Comparison of ENCODE assay signal across 17 cellular contexts in the genomic region with DNA sequence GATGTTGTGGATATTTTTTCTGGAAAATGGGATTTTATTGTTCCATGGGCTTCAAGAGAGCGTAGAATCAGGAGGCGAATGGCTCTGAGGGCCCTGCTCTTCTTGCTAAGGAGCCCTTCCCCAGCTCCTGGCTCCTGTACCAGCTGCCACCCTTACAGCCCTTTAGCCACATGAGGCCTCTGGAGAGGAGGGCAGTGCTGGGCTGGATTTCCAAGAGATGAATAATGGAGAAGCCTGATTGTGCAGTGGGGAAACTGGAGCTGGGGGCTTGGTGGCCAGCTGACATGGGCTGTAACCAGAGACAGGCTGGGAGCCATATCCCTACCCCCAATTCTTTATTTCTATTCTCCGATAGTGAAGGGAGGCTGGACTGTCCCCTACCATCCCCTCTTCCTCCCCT. TPM values are rescaled to one million over a fixed set of nuclear protein-coding genes. Genes with fewer than 3 reads are reported as not detected.
DNase-seq lines count a peak whose midpoint lies in the region; ATAC-seq and TF ChIP-seq lines count a peak whose summit lies in the region.
"Had no signal": no experiment of that assay in that cellular context is flagged by ENCODE, and none has a peak within 500 bp of the region (broad histone marks: within the 10 kb centered on the region; RNA-seq: fewer than 3 reads in every experiment).

No MANE protein-coding gene starts in this region.

- H3K9me3 Mint-ChIP-seq in activated T-helper 17 cell treated with anti-CD3 and anti-CD28 coated beads, Interleukin-2, amount 50 U/mL, for 72 hours: no peaks in the 10 kb centered on the region
- H3K9me3 Mint-ChIP-seq in glutamatergic neuron (ENCODE audit: unreplicated experiment): peaks cover 1% of the 10 kb centered on the region
- H3K9me3 Mint-ChIP-seq: CD4-positive, CD25-positive, alpha-beta regulatory T cell had no signal

- peaks cover 76% of the 10 kb centered on the region for H3K36me3 Mint-ChIP-seq in activated T-helper 17 cell treated with anti-CD3 and anti-CD28 coated beads, Interleukin-2, amount 50 U/mL, for 72 hours (ENCODE audit: low read depth)
- no peaks in the 10 kb centered on the region for H3K36me3 Mint-ChIP-seq in glutamatergic neuron (ENCODE audit: unreplicated experiment)

- H3K27me3 Mint-ChIP-seq in activated T-helper 17 cell treated with anti-CD3 and anti-CD28 coated beads, Interleukin-2, amount 50 U/mL, for 72 hours: no peaks in the 10 kb centered on the region
- H3K27me3 Mint-ChIP-seq in glutamatergic neuron (ENCODE audit: unreplicated experiment): peaks cover 4% of the 10 kb centered on the region
- H3K27me3 Mint-ChIP-seq: CD4-positive, CD25-positive, alpha-beta regulatory T cell had no signal

- TF ChIP-seq POLR2A in esophagus squamous epithelium (IDR thresholded peaks at IDR 0.05): no peak

- no peaks in the 10 kb centered on the region for H3K4me1 Mint-ChIP-seq in activated T-helper 17 cell treated with anti-CD3 and anti-CD28 coated beads, Interleukin-2, amount 50 U/mL, for 72 hours
- H3K4me1 Mint-ChIP-seq in glutamatergic neuron (ENCODE audit: low read depth, unreplicated experiment): peaks cover 7% of the 10 kb centered on the region

- WGBS in heart right ventricle, 2 donors: 92 to 97% methylated on average over 3 of the region's 3 CpGs
- WGBS in esophagus squamous epithelium, 2 donors: 96 to 100% methylated on average over 3 of the region's 3 CpGs

- TF ChIP-seq CTCF in heart right ventricle (IDR thresholded peaks at IDR 0.05) (no peak), glutamatergic neuron (IDR thresholded peaks at IDR 0.05; ENCODE audit: partially characterized antibody, unreplicated experiment) (no peak), esophagus squamous epithelium (IDR thresholded peaks at IDR 0.05) (no peak)

- H3K27me3 ChIP-seq in heart right ventricle (no peaks in the 10 kb centered on the region), esophagus squamous epithelium (no peaks in the 10 kb centered on the region)
- H3K27me3 ChIP-seq: BLaER1 treated with 17β-estradiol and CSF1 and Interleukin-3, amounts not matched to agents 10 nM and 100 nM had no signal

- H3K4me3 ChIP-seq in heart right ventricle (no peak overlapping the region), esophagus squamous epithelium (no peak overlapping the region)
- H3K4me3 ChIP-seq: BLaER1 treated with 17β-estradiol and CSF1 and Interleukin-3, amounts not matched to agents 10 nM and 100 nM; GM23248 had no signal

- H3K27ac Mint-ChIP-seq in activated T-helper 17 cell treated with anti-CD3 and anti-CD28 coated beads, Interleukin-2, amount 50 U/mL, for 72 hours: peak overlapping the region; percentile 61
- peak overlapping the region; percentile 35 for H3K27ac Mint-ChIP-seq in glutamatergic neuron (ENCODE audit: unreplicated experiment)

- H3K9me3 ChIP-seq in heart right ventricle (no peaks in the 10 kb centered on the region), esophagus squamous epithelium (no peaks in the 10 kb centered on the region)
- H3K9me3 ChIP-seq: BLaER1 treated with 17β-estradiol and CSF1 and Interleukin-3, amounts not matched to agents 10 nM and 100 nM had no signal

- intact Hi-C loops in heart right ventricle (cut with DNase I): loop anchor here in 5 of 10 donors (5.0 to 10.0 kb wide), 5 partner anchors 106 to 316 kb away; a partner anchor contains a TSS
- intact Hi-C loops in Right ventricle myocardium inferior (cut with DNase I): no loop called here
- intact Hi-C loops in esophagus squamous epithelium (cut with DNase I): loop anchor here (10.0 kb wide), 1 partner anchor 236 kb away; no protein-coding TSS in a partner anchor

- H3K4me1 ChIP-seq in heart right ventricle (peaks cover 10 to 67% (median 28%) of the 10 kb centered on the region in 9 donors), esophagus squamous epithelium (peaks cover 2 to 23% (median 19%) of the 10 kb centered on the region in 3 donors)

- DNase-seq in heart right ventricle (no peak), Right ventricle myocardium inferior (ENCODE audit: missing footprints) (no peak), glutamatergic neuron (no peak), substantia nigra (lab: John Stamatoyannopoulos, UW) (no peak), esophagus squamous epithelium (lab: John Stamatoyannopoulos, UW) (no peak), mucosa of gallbladder (ENCODE audit: low spot score) (no peak)
- DNase-seq: 8988T; AML-193; Calu3; CD4-positive, CD25-positive, alpha-beta regulatory T cell; DMS 273 treated with DMSO at 0.1 percent for 48 hours; GM23248 had no signal

- peaks cover 0 to 82% (median 39%) of the 10 kb centered on the region in 9 donors for H3K36me3 ChIP-seq in heart right ventricle
- H3K36me3 ChIP-seq in esophagus squamous epithelium: peaks cover 37 to 87% (median 39%) of the 10 kb centered on the region in 3 donors

- no peak overlapping the region for H3K4me3 Mint-ChIP-seq in activated T-helper 17 cell treated with anti-CD3 and anti-CD28 coated beads, Interleukin-2, amount 50 U/mL, for 72 hours
- H3K4me3 Mint-ChIP-seq in glutamatergic neuron (ENCODE audit: unreplicated experiment): no peak overlapping the region
- H3K4me3 Mint-ChIP-seq: CD4-positive, CD25-positive, alpha-beta regulatory T cell had no signal

- peak overlapping the region in 8 of 10 donors; percentile 6 to 80 (median 62) for H3K27ac ChIP-seq in heart right ventricle
- H3K27ac ChIP-seq in substantia nigra (ENCODE audit: low read depth, low read length, poor library complexity, severe bottlenecking): peak overlapping the region; percentile 44
- H3K27ac ChIP-seq in esophagus squamous epithelium: no peak overlapping the region
- H3K27ac ChIP-seq: BLaER1 treated with 17β-estradiol and CSF1 and Interleukin-3, amounts not matched to agents 10 nM and 100 nM; GM23248 had no signal

- ATAC-seq in heart right ventricle: no peak
- ATAC-seq in Right ventricle myocardium inferior: no peak
- ATAC-seq in activated T-helper 17 cell treated with anti-CD3 and anti-CD28 coated beads, Interleukin-2, amount 50 U/mL, for 72 hours (replicated peaks): no peak
- no peak for ATAC-seq in GM18519 (IDR thresholded peaks at IDR 0.05; ENCODE audit: low FRiP score, unreplicated experiment)
- ATAC-seq: HepG2 had no signal

RNA-seq across cellular contexts. Expression of a gene that starts 9.2 kb away (rescaled TPM):
- total RNA-seq in heart right ventricle (1 to 10 TPM in 8 of 10 donors, under 1 TPM in 2; 0.53 to 3.8 (median 2.1) TPM), Right ventricle myocardium inferior (1.6 TPM), glutamatergic neuron (ENCODE audit: unreplicated experiment) (1.2 TPM), esophagus squamous epithelium (under 1 TPM in 3 of 4 donors, not detected in 1; 0.38 to 0.83 (median 0.64) TPM), mucosa of gallbladder (7.0 TPM)
- 1 to 10 TPM in 1 of 2 donors, under 1 TPM in 1; 0.44 to 1.9 TPM for polyA plus RNA-seq in heart right ventricle
- total RNA-seq in activated T-helper 17 cell treated with anti-CD3 and anti-CD28 coated beads, Interleukin-2, amount 50 U/mL, for 72 hours: under 1 TPM; 0.26 to 0.35 TPM
- total RNA-seq: Daoy had no signal
- polyA plus RNA-seq: CD4-positive, CD25-positive, alpha-beta regulatory T cell had no signal

RNA-seq across cellular contexts. Expression of a gene that starts 15.8 kb away (rescaled TPM):
- total RNA-seq in heart right ventricle: 10 to 100 TPM; 52.6 to 86.3 (median 69.0) TPM
- 100 to 1,000 TPM in 1 of 2 donors, 10 to 100 TPM in 1; 50.3 to 115 TPM for polyA plus RNA-seq in heart right ventricle
- 72.2 TPM for total RNA-seq in Right ventricle myocardium inferior
- 10 to 100 TPM; 51.5 to 66.7 TPM for total RNA-seq in activated T-helper 17 cell treated with anti-CD3 and anti-CD28 coated beads, Interleukin-2, amount 50 U/mL, for 72 hours
- 198 TPM for total RNA-seq in glutamatergic neuron (ENCODE audit: unreplicated experiment)
- 10 to 100 TPM; 50.5 to 73.5 (median 71.8) TPM for total RNA-seq in esophagus squamous epithelium
- 155 TPM for total RNA-seq in mucosa of gallbladder

RNA-seq across cellular contexts. Expression of a gene that starts 16.0 kb away (rescaled TPM):
- total RNA-seq in heart right ventricle (10 to 100 TPM; 10.3 to 21.9 (median 15.3) TPM), Right ventricle myocardium inferior (17.3 TPM), glutamatergic neuron (ENCODE audit: unreplicated experiment) (18.9 TPM), esophagus squamous epithelium (10 to 100 TPM; 14.7 to 34.3 (median 25.9) TPM), mucosa of gallbladder (33.8 TPM)
- 10 to 100 TPM; 13.9 to 35.5 TPM for polyA plus RNA-seq in heart right ventricle
- 10 to 100 TPM; 30.1 to 67.8 TPM for total RNA-seq in activated T-helper 17 cell treated with anti-CD3 and anti-CD28 coated beads, Interleukin-2, amount 50 U/mL, for 72 hours

RNA-seq across cellular contexts. Expression of a gene that starts 23.6 kb away (rescaled TPM):
- total RNA-seq in heart right ventricle: 10 to 100 TPM; 14.7 to 29.3 (median 19.6) TPM
- polyA plus RNA-seq in heart right ventricle: 10 to 100 TPM; 13.0 to 29.7 TPM
- total RNA-seq in Right ventricle myocardium inferior: 17.4 TPM
- 10 to 100 TPM; 37.8 to 38.4 TPM for total RNA-seq in activated T-helper 17 cell treated with anti-CD3 and anti-CD28 coated beads, Interleukin-2, amount 50 U/mL, for 72 hours
- total RNA-seq in glutamatergic neuron (ENCODE audit: unreplicated experiment): 30.9 TPM
- total RNA-seq in esophagus squamous epithelium: 10 to 100 TPM in 3 of 4 donors, 1 to 10 TPM in 1; 9.5 to 20.2 (median 10.9) TPM
- total RNA-seq in mucosa of gallbladder: 41.0 TPM

RNA-seq across cellular contexts. Expression of a gene that starts 45.6 kb away (rescaled TPM):
- total RNA-seq in heart right ventricle (1 to 10 TPM in 6 of 10 donors, under 1 TPM in 3, not detected in 1; 0.28 to 5.1 (median 1.2) TPM), Right ventricle myocardium inferior (1.9 TPM), glutamatergic neuron (ENCODE audit: unreplicated experiment) (2.2 TPM), esophagus squamous epithelium (10 to 100 TPM in 2 of 4 donors, 1 to 10 TPM in 2; 8.3 to 24.8 (median 12.6) TPM), mucosa of gallbladder (0.37 TPM)
- 1 to 10 TPM; 1.8 to 4.5 TPM for polyA plus RNA-seq in heart right ventricle
- total RNA-seq in activated T-helper 17 cell treated with anti-CD3 and anti-CD28 coated beads, Interleukin-2, amount 50 U/mL, for 72 hours: 1 to 10 TPM; 1.3 to 2.8 TPM

Comparison
In these comparisons a context has a peak if more than half of its experiments do, and no peak if none do; other contexts are left out.
1. H3K27ac ChIP-seq: peak in heart right ventricle (8 of 10) and substantia nigra (single experiment); none in esophagus squamous epithelium (0 of 4).